Comparison of ENCODE assay signal across 9 cellular contexts in genomic region chr9:113375057-113376023, GRCh38. TPM values are rescaled to one million over a fixed set of nuclear protein-coding genes. Genes with fewer than 3 reads are reported as not detected.
DNase-seq lines count a peak whose midpoint lies in the region; ATAC-seq and TF ChIP-seq lines count a peak whose summit lies in the region.
"Had no signal": no experiment of that assay in that cellular context is flagged by ENCODE, and none has a peak within 500 bp of the region (broad histone marks: within the 10 kb centered on the region; RNA-seq: fewer than 3 reads in every experiment).

No MANE protein-coding gene starts in this region.

- no peaks in the 10 kb centered on the region for H3F3A ChIP-seq in GM23338 (replicated peaks; ENCODE audit: low read depth)

- no peaks in the 10 kb centered on the region for H4K20me1 ChIP-seq in GM23338 (replicated peaks; ENCODE audit: insufficient read depth)

- H3K9ac ChIP-seq in rectal smooth muscle tissue (ENCODE audit: low read length): no peak overlapping the region

- ATAC-seq in GM23338: no peak
- no peak for ATAC-seq in T-helper 17 cell
- ATAC-seq in esophagus mucosa: peak; percentile 32

- no peaks in the 10 kb centered on the region for H3K9me2 ChIP-seq in GM23338 (ENCODE audit: insufficient read depth)

- H3K36me3 Mint-ChIP-seq in GM23338 (ENCODE audit: low read depth) (peaks cover 6% of the 10 kb centered on the region; the same call in 1 of the 3 replicates), T-helper 17 cell (ENCODE audit: low read depth) (peaks cover 2% of the 10 kb centered on the region)

- H3K4me1 ChIP-seq in GM23338 (ENCODE audit: insufficient read depth) (no peaks in the 10 kb centered on the region), rectal smooth muscle tissue (ENCODE audit: control insufficient read depth, insufficient read depth, low read length) (no peaks in the 10 kb centered on the region)

- H3K27ac Mint-ChIP-seq in GM23338: no peak overlapping the region; the same call in 1 of the 2 replicates
- H3K27ac Mint-ChIP-seq in T-helper 17 cell: peak overlapping the region; percentile 87

- H3K4me1 Mint-ChIP-seq in GM23338: peaks cover 9% of the 10 kb centered on the region
- H3K4me1 Mint-ChIP-seq in T-helper 17 cell: peaks cover 13% of the 10 kb centered on the region

- DNase-seq in GM23338 (ENCODE audit: low spot score) (no peak), T-helper 17 cell (no peak), NCI-H226 (no peak), COLO668 (lab: John Stamatoyannopoulos, UW; ENCODE audit: unreplicated experiment) (no peak), NAMALWA (ENCODE audit: low spot score) (no peak), NCI-H187 (lab: John Stamatoyannopoulos, UW) (no peak)
- DNase-seq: activated CD4-positive, alpha-beta T cell treated with anti-CD3 and anti-CD28 coated beads for 48 hours had no signal

- H3K27me3 ChIP-seq in GM23338 (ENCODE audit: insufficient read depth): no peaks in the 10 kb centered on the region
- no peaks in the 10 kb centered on the region for H3K27me3 ChIP-seq in rectal smooth muscle tissue (ENCODE audit: control insufficient read depth, insufficient read depth, low read length)

- H3K4me2 ChIP-seq in GM23338: peak overlapping the region; percentile 84; the same call in 1 of the 2 replicates

- H3K36me3 ChIP-seq in GM23338 (ENCODE audit: insufficient read depth): no peaks in the 10 kb centered on the region
- peaks cover 5% of the 10 kb centered on the region for H3K36me3 ChIP-seq in rectal smooth muscle tissue (ENCODE audit: control insufficient read depth, insufficient read depth, low read length)

- no peaks in the 10 kb centered on the region for H3K9me3 Mint-ChIP-seq in GM23338

- H3K4me3 Mint-ChIP-seq in GM23338: peak overlapping the region; percentile 92
- peak overlapping the region; percentile 89 for H3K4me3 Mint-ChIP-seq in T-helper 17 cell

- H3K27ac ChIP-seq in GM23338 (ENCODE audit: low read depth) (no peak overlapping the region), rectal smooth muscle tissue (ENCODE audit: low read depth, low read length) (no peak overlapping the region)

- no peaks in the 10 kb centered on the region for H3K9me3 ChIP-seq in T-helper 17 cell (ENCODE audit: control insufficient read depth, low read length, poor library complexity, severe bottlenecking)

- no peak for TF ChIP-seq CTCF in GM23338 (conservative IDR thresholded peaks at IDR 0.05; ENCODE audit: low read depth in 2 of 2)

- H3K27me3 Mint-ChIP-seq in GM23338 (ENCODE audit: insufficient read depth, low read depth, poor library complexity) (peaks cover 4% of the 10 kb centered on the region), T-helper 17 cell (no peaks in the 10 kb centered on the region)

- H3K79me2 ChIP-seq in GM23338 (replicated peaks; ENCODE audit: insufficient read depth): no peaks in the 10 kb centered on the region

- H2AFZ ChIP-seq in GM23338: no peak overlapping the region

- H3K4me3 ChIP-seq in GM23338: peak overlapping the region; percentile 85
- peak overlapping the region; percentile 45 for H3K4me3 ChIP-seq in rectal smooth muscle tissue (ENCODE audit: low read length)

TF ChIP-seq in GM23338, 12 proteins besides CTCF, POLR2A, EP300 and RAD21 (continues in another document):
- TF ChIP-seq JUNB (IDR thresholded peaks at IDR 0.05; ENCODE audit: unreplicated experiment) (no peak), REST (IDR thresholded peaks at IDR 0.05; ENCODE audit: unreplicated experiment) (no peak), STAT1 (IDR thresholded peaks at IDR 0.05; ENCODE audit: unreplicated experiment) (no peak), NANOG (IDR thresholded peaks at IDR 0.05; ENCODE audit: borderline replicate concordance) (no peak), CREB1 (CRISPR knock-in tag; IDR thresholded peaks at IDR 0.05; ENCODE audit: low read depth) (no peak), EZH2 (IDR thresholded peaks at IDR 0.05; ENCODE audit: low read depth, unreplicated experiment) (no peak), EZH2phosphoT487 (IDR thresholded peaks at IDR 0.05; ENCODE audit: unreplicated experiment) (no peak), POLR2AphosphoS5 (IDR thresholded peaks at IDR 0.05; ENCODE audit: low read depth) (no peak)
- TF ChIP-seq, protein P1, sequence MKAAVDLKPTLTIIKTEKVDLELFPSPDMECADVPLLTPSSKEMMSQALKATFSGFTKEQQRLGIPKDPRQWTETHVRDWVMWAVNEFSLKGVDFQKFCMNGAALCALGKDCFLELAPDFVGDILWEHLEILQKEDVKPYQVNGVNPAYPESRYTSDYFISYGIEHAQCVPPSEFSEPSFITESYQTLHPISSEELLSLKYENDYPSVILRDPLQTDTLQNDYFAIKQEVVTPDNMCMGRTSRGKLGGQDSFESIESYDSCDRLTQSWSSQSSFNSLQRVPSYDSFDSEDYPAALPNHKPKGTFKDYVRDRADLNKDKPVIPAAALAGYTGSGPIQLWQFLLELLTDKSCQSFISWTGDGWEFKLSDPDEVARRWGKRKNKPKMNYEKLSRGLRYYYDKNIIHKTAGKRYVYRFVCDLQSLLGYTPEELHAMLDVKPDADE (IDR thresholded peaks at IDR 0.05): no peak

RNA-seq across cellular contexts. Expression of gene HDHD3, which starts 1.4 kb away (rescaled TPM):
- 17.7 and 19.8 TPM in 2 replicates for total RNA-seq in GM23338 (2014; rRNA removed; shearing (Covaris generic))
- polyA plus RNA-seq in GM23338 (2016; fragmentation: Nextera tagmentation; extraction: Ambion mirVana): 9.4 and 9.5 TPM in 2 replicates
- total RNA-seq in T-helper 17 cell (10 to 100 TPM; 13.9 to 14.6 TPM), esophagus mucosa (41.2 TPM)

RNA-seq across cellular contexts. Expression of gene ALAD, which starts 25.7 kb away (rescaled TPM):
- total RNA-seq in GM23338 (2014; rRNA removed; shearing (Covaris generic)): 10.1 and 19.3 TPM in 2 replicates
- 7.0 and 7.1 TPM in 2 replicates for polyA plus RNA-seq in GM23338 (2016; fragmentation: Nextera tagmentation; extraction: Ambion mirVana)
- total RNA-seq in T-helper 17 cell (10 to 100 TPM; 19.3 to 21.8 TPM), esophagus mucosa (55.2 TPM)

RNA-seq across cellular contexts. Expression of gene BSPRY, which starts 26.0 kb away (rescaled TPM):
- 6.6 and 7.7 TPM in 2 replicates for total RNA-seq in GM23338 (2014; rRNA removed; shearing (Covaris generic))
- 4.8 and 5.0 TPM in 2 replicates for polyA plus RNA-seq in GM23338 (2016; fragmentation: Nextera tagmentation; extraction: Ambion mirVana)
- total RNA-seq in T-helper 17 cell: under 1 TPM in 1 of 2 donors, not detected in 1; 0.32 TPM
- 37.6 TPM for total RNA-seq in esophagus mucosa

RNA-seq across cellular contexts. Expression of gene POLE3, which starts 35.1 kb away (rescaled TPM):
- 39.2 and 44.4 TPM in 2 replicates for total RNA-seq in GM23338 (2014; rRNA removed; shearing (Covaris generic))
- polyA plus RNA-seq in GM23338 (2016; fragmentation: Nextera tagmentation; extraction: Ambion mirVana): 81.3 and 103 TPM in 2 replicates
- total RNA-seq in T-helper 17 cell (10 to 100 TPM; 46.6 to 63.7 TPM), esophagus mucosa (39.7 TPM)

RNA-seq across cellular contexts. Expression of gene C9orf43, which starts 35.2 kb away (rescaled TPM):
- total RNA-seq in GM23338 (2014; rRNA removed; shearing (Covaris generic)): 0.08 and 1.1 TPM in 2 replicates
- polyA plus RNA-seq in GM23338 (2016; fragmentation: Nextera tagmentation; extraction: Ambion mirVana): 0.14 and 0.63 TPM in 2 replicates
- total RNA-seq in T-helper 17 cell: under 1 TPM; 0.47 to 0.65 TPM
- total RNA-seq in esophagus mucosa: 0.36 TPM
